29 cellular contexts compared by ENCODE assay signal in the genomic region with DNA sequence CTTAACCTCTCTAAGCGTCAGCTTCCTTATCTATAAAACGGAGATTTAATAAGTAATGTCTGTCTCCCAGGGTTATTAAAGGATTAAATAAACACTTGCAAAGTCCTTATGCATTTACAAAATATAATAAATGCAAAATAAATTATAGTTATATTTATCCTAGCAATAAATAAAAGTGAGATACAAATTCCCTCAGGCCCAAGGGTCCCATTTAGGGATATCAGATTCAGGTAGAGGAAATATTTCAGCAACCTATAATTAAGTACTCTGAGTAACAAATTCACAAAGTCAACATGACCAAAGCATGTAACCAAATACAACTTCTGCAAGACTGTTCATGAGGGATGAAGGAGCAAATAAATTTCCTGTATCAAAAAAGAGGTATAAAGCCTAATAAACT.
"Had no signal": no experiment of that assay in that cellular context is flagged by ENCODE, and none has a peak within 500 bp of the region (broad histone marks: within the 10 kb centered on the region; RNA-seq: fewer than 3 reads in every experiment).

No MANE protein-coding gene starts in this region.

- H3K4me3 ChIP-seq: colonic mucosa, gastrocnemius medialis, heart left ventricle, hepatocyte, neural progenitor cell, right lobe of liver, testis, transverse colon, upper lobe of right lung, uterus had no signal

- H3K4me2 ChIP-seq: hepatocyte, neural progenitor cell had no signal

- H3K27ac ChIP-seq: colonic mucosa, epithelial cell of prostate, gastrocnemius medialis, heart left ventricle, hepatocyte, neural progenitor cell, parathyroid adenoma, right lobe of liver, testis, transverse colon, upper lobe of right lung, uterus had no signal

- FAIRE-seq: kidney, small intestine had no signal

- H3K4me1 Mint-ChIP-seq: nephron; neural progenitor cell; stimulated activated memory B cell treated with anti-CD40 and anti-IgM and Interleukin-4, amounts not matched to agents 10 μg/mL and 1 μg/mL and 100 μg/mL, for 72 hours had no signal

- H3K9ac ChIP-seq: neural progenitor cell, parathyroid adenoma had no signal

- H2AFZ ChIP-seq: hepatocyte, neural progenitor cell, parathyroid adenoma had no signal

- H3K27ac Mint-ChIP-seq: dendritic cell treated with granulocyte-macrophage colony-stimulating factor and Interleukin-4, amounts not matched to agents 40 ng/mL and 50 ng/mL, for 4 days; naive thymus-derived CD4-positive, alpha-beta T cell; nephron; neural progenitor cell; progenitor cell of endocrine pancreas; stimulated activated memory B cell treated with anti-CD40 and anti-IgM and Interleukin-4, amounts not matched to agents 10 μg/mL and 1 μg/mL and 100 μg/mL, for 72 hours had no signal

- H3K4me1 ChIP-seq: colonic mucosa, gastrocnemius medialis, heart left ventricle, neural progenitor cell, parathyroid adenoma, right lobe of liver, testis, uterus had no signal

- H3K27me3 ChIP-seq: colonic mucosa, gastrocnemius medialis, heart left ventricle, hepatocyte, neural progenitor cell, right lobe of liver, testis, transverse colon, upper lobe of right lung, uterus had no signal

- H3K9me3 ChIP-seq: colonic mucosa, gastrocnemius medialis, heart left ventricle, right lobe of liver, testis, transverse colon, upper lobe of right lung, uterus had no signal

- DNase-seq: colonic mucosa; effector CD8-positive, alpha-beta T cell; gastrocnemius medialis; heart left ventricle; kidney; midbrain; naive thymus-derived CD4-positive, alpha-beta T cell; right lobe of liver; stimulated activated CD4-positive, alpha-beta T cell treated with anti-CD3 and anti-CD28 coated beads, Interleukin-12 subunit alpha, Interleukin-12 subunit beta, amount 100 ng/mL, for 4 hours; stimulated activated CD4-positive, alpha-beta T cell treated with anti-CD3 and anti-CD28 coated beads, Interleukin-1b, Interleukin-23, amount 100 ng/mL, for 48 hours; stimulated activated CD4-positive, alpha-beta T cell treated with anti-CD3 and anti-CD28 coated beads, Interleukin-4, amount 100 ng/mL, for 24 hours; stimulated activated naive CD8-positive, alpha-beta T cell treated with anti-CD3 and anti-CD28 coated beads, Interleukin-15, Interleukin-2, amounts not matched to agents 100 U/mL and 50 U/mL, for 24 hours; substantia nigra; testis; transverse colon; upper lobe of right lung; uterus had no signal

- H3K36me3 ChIP-seq: uterus had no signal

- H3K4me3 Mint-ChIP-seq: dendritic cell treated with granulocyte-macrophage colony-stimulating factor and Interleukin-4, amounts not matched to agents 40 ng/mL and 50 ng/mL, for 4 days; endodermal cell; naive thymus-derived CD4-positive, alpha-beta T cell; nephron; neural progenitor cell; stimulated activated memory B cell treated with anti-CD40 and anti-IgM and Interleukin-4, amounts not matched to agents 10 μg/mL and 1 μg/mL and 100 μg/mL, for 72 hours had no signal

- H3K27me3 Mint-ChIP-seq: dendritic cell treated with granulocyte-macrophage colony-stimulating factor and Interleukin-4, amounts not matched to agents 40 ng/mL and 50 ng/mL, for 4 days; naive thymus-derived CD4-positive, alpha-beta T cell; progenitor cell of endocrine pancreas; stimulated activated memory B cell treated with anti-CD40 and anti-IgM and Interleukin-4, amounts not matched to agents 10 μg/mL and 1 μg/mL and 100 μg/mL, for 72 hours had no signal

- H3K79me2 ChIP-seq: parathyroid adenoma had no signal

- H3K9me3 Mint-ChIP-seq: dendritic cell treated with granulocyte-macrophage colony-stimulating factor and Interleukin-4, amounts not matched to agents 40 ng/mL and 50 ng/mL, for 4 days; endodermal cell; naive thymus-derived CD4-positive, alpha-beta T cell; nephron; neural progenitor cell; stimulated activated memory B cell treated with anti-CD40 and anti-IgM and Interleukin-4, amounts not matched to agents 10 μg/mL and 1 μg/mL and 100 μg/mL, for 72 hours had no signal

- ATAC-seq: esophagus mucosa; gastrocnemius medialis; heart left ventricle; left lobe of liver; naive thymus-derived CD4-positive, alpha-beta T cell; right lobe of liver; stimulated activated memory B cell treated with anti-CD40 and anti-IgM and Interleukin-4, amounts not matched to agents 10 μg/mL and 1 μg/mL and 100 μg/mL, for 72 hours; stimulated activated naive CD8-positive, alpha-beta T cell treated with anti-CD3 and anti-CD28 coated beads, Interleukin-15, Interleukin-2, amounts not matched to agents 100 U/mL and 50 U/mL, for 24 hours; upper lobe of right lung had no signal
